In genomic region chr7:105674200-105675030, GRCh38 we compare ENCODE assay signal across 11 cellular contexts.
DNase-seq lines count a peak whose midpoint lies in the region; ATAC-seq, FAIRE-seq and TF ChIP-seq lines count a peak whose summit lies in the region.
"Had no signal": no experiment of that assay in that cellular context is flagged by ENCODE, and none has a peak within 500 bp of the region (broad histone marks: within the 10 kb centered on the region; RNA-seq: fewer than 3 reads in every experiment).

No MANE protein-coding gene starts in this region.

- intact Hi-C loops in left ventricle myocardium inferior (cut with micrococcal nuclease), result no loop called here
- intact Hi-C loops in heart left ventricle (cut with DNase I), result no loop called here
- intact Hi-C loops in lower lobe of right lung (cut with DNase I), result no loop called here

- H3K4me1 ChIP-seq in left ventricle myocardium inferior (peaks cover 70% of the 10 kb centered on the region), heart left ventricle (peaks cover 0 to 63% (median 33%) of the 10 kb centered on the region in 12 donors), lower lobe of right lung (peaks cover 59% of the 10 kb centered on the region), thymus (ENCODE audit: control insufficient read depth, insufficient read depth, low read length) (peaks cover 42% of the 10 kb centered on the region)

- ATAC-seq in heart left ventricle, result no peak
- ATAC-seq in lower lobe of right lung, result no peak

- H3K9me3 ChIP-seq in left ventricle myocardium inferior (replicated peaks) (no peaks in the 10 kb centered on the region), heart left ventricle (no peaks in the 10 kb centered on the region), lower lobe of right lung (no peaks in the 10 kb centered on the region), thymus (ENCODE audit: control insufficient read depth) (no peaks in the 10 kb centered on the region)
- H3K9me3 ChIP-seq: heart right ventricle had no signal

- H3K36me3 ChIP-seq in left ventricle myocardium inferior (no peaks in the 10 kb centered on the region), heart left ventricle (no peaks in the 10 kb centered on the region), lower lobe of right lung (no peaks in the 10 kb centered on the region), thymus (ENCODE audit: control insufficient read depth, insufficient read depth) (no peaks in the 10 kb centered on the region)
- H3K36me3 ChIP-seq: heart right ventricle had no signal

- FAIRE-seq in urothelium cell line (lab: Jason Lieb, UNC), result no peak

- H3K4me3 ChIP-seq in left ventricle myocardium inferior (no peak overlapping the region), heart left ventricle (no peak overlapping the region), lower lobe of right lung (no peak overlapping the region), thymus (ENCODE audit: low read length) (no peak overlapping the region)
- H3K4me3 ChIP-seq: heart right ventricle had no signal

- no peak for TF ChIP-seq POLR2A in heart left ventricle (IDR thresholded peaks at IDR 0.05)

- H3K27me3 ChIP-seq in left ventricle myocardium inferior (ENCODE audit: low read depth) (no peaks in the 10 kb centered on the region), heart left ventricle (no peaks in the 10 kb centered on the region), lower lobe of right lung (ENCODE audit: low read depth) (no peaks in the 10 kb centered on the region), thymus (ENCODE audit: control insufficient read depth, insufficient read depth) (no peaks in the 10 kb centered on the region)
- H3K27me3 ChIP-seq: heart right ventricle had no signal

- H3K27ac ChIP-seq in left ventricle myocardium inferior (replicated peaks), result peak overlapping the region; percentile 41
- H3K27ac ChIP-seq in heart left ventricle, result peak overlapping the region in 1 of 12 donors; percentile 47
- peak overlapping the region; percentile 49 for H3K27ac ChIP-seq in lower lobe of right lung
- H3K27ac ChIP-seq in thymus (ENCODE audit: low read depth), result peak overlapping the region; percentile 46

- WGBS in heart left ventricle, 4 donors, result 71 to 93% (median 86%) methylated on average over 5 of the region's 5 CpGs
- WGBS in thymus, result 94% methylated on average over 5 of the region's 5 CpGs

- TF ChIP-seq CTCF in left ventricle myocardium inferior (IDR thresholded peaks at IDR 0.05; ENCODE audit: borderline replicate concordance) (no peak), heart left ventricle (IDR thresholded peaks at IDR 0.05) (no peak), lower lobe of right lung (IDR thresholded peaks at IDR 0.05) (no peak)

- DNase-seq in left ventricle myocardium inferior, result no peak
- no peak for DNase-seq in heart left ventricle
- DNase-seq in T-helper 22 cell (ENCODE audit: low read depth), result peak; percentile 25
- DNase-seq in lower lobe of right lung, result no peak
- no peak for DNase-seq in NCI-H1417 (lab: John Stamatoyannopoulos, UW)
- DNase-seq in urothelium cell line (ENCODE audit: low spot score), result no peak
- no peak for DNase-seq in NCI-H1048 (lab: John Stamatoyannopoulos, UW)
- DNase-seq: activated CD8-positive, alpha-beta memory T cell treated with anti-CD3 and anti-CD28 coated beads, Interleukin-2, amount 50 U/mL, for 4 hours; SW 1271 had no signal
